Comparison of ENCODE assay signal across 15 cellular contexts in genomic region chr6:89084542-89084941, GRCh38. TPM values are rescaled to one million over a fixed set of nuclear protein-coding genes. Genes with fewer than 3 reads are reported as not detected.
DNase-seq lines count a peak whose midpoint lies in the region; ATAC-seq, FAIRE-seq and TF ChIP-seq lines count a peak whose summit lies in the region.
"Had no signal": no experiment of that assay in that cellular context is flagged by ENCODE, and none has a peak within 500 bp of the region (broad histone marks: within the 10 kb centered on the region; RNA-seq: fewer than 3 reads in every experiment).

No MANE protein-coding gene starts in this region.

- H3K4me3 ChIP-seq in HepG2 (replicated peaks in 1 of 3; ENCODE audit: insufficient read depth in 1 of 3, low read depth in 2 of 3, low read length in 3 of 3) = no peak overlapping the region; a peak in 1 of 6 replicates
- H3K4me3 ChIP-seq: SJSA1 had no signal

- H3K79me2 ChIP-seq in HepG2 (ENCODE audit: insufficient read depth, low read length) = peaks cover 39% of the 10 kb centered on the region

- no peaks in the 10 kb centered on the region for H3K9me3 ChIP-seq in HepG2 (ENCODE audit: low read length)
- H3K9me3 ChIP-seq: SJSA1 had no signal

- no peak overlapping the region for H3K9ac ChIP-seq in HepG2 (ENCODE audit: insufficient read depth, low read depth, low read length)

- CTCF ChIA-PET in activated CD8-positive, alpha-beta memory T cell treated with anti-CD3 and anti-CD28 coated beads, Interleukin-2, amount 10 ng/mL, durations not matched to agents 7 days and 5 days (lab: Charles Lee) = interaction anchor here (1.2 to 1.6 kb wide), 2 partner anchors 10 to 33 kb away, joined by 4 to 7 read pairs; partner anchors contain the start of gene SRSF12
- CTCF ChIA-PET in HepG2 (lab: Yijun Ruan, JAX; ENCODE audit: low intra/inter-chr PET ratio, low total read pairs) = no interaction called here

- DNase-seq in activated CD8-positive, alpha-beta memory T cell treated with anti-CD3 and anti-CD28 coated beads, Interleukin-2, amount 10 ng/mL, durations not matched to agents 7 days and 5 days = no peak
- no peak for DNase-seq in activated CD8-positive, alpha-beta memory T cell treated with anti-CD3 and anti-CD28 coated beads for 24 hours
- DNase-seq in HepG2 (ENCODE audit: low spot score) = no peak
- DNase-seq in stimulated activated naive B cell treated with anti-CD40 and anti-IgM and Interleukin-4, amounts not matched to agents 10 μg/mL and 1 μg/mL and 100 μg/mL, for 72 hours = no peak
- DNase-seq: activated CD4-positive, alpha-beta T cell treated with anti-CD3 and anti-CD28 coated beads, Interleukin-2, amount 50 U/mL, for 4 hours; DND-41; erythroblast; NCI-H1048; NCI-H748 treated with DMSO at 0.1 percent for 48 hours; stimulated activated naive CD4-positive, alpha-beta T cell treated with Interleukin-2 at 50 U/mL for 16 hours had no signal

- no peak for ATAC-seq in activated CD8-positive, alpha-beta memory T cell treated with anti-CD3 and anti-CD28 coated beads, Interleukin-2, amount 10 ng/mL, durations not matched to agents 7 days and 5 days
- ATAC-seq in activated T-helper 17 cell treated with anti-CD3 and anti-CD28 coated beads, Interleukin-2, amount 50 U/mL, for 72 hours (replicated peaks) = no peak
- ATAC-seq in HepG2 (no peak), HG02970 (IDR thresholded peaks at IDR 0.05; ENCODE audit: low FRiP score, unreplicated experiment) (no peak), GM18858 (IDR thresholded peaks at IDR 0.05; ENCODE audit: unreplicated experiment) (no peak), HG03159 (IDR thresholded peaks at IDR 0.05; ENCODE audit: unreplicated experiment) (no peak)
- ATAC-seq in stimulated activated naive B cell treated with anti-CD40 and anti-IgM and Interleukin-4, amounts not matched to agents 10 μg/mL and 1 μg/mL and 100 μg/mL, for 72 hours (replicated peaks) = no peak

- no peak for FAIRE-seq in HepG2 (lab: Jason Lieb, UNC)

- H3K4me1 Mint-ChIP-seq in activated CD8-positive, alpha-beta memory T cell treated with anti-CD3 and anti-CD28 coated beads, Interleukin-2, amount 10 ng/mL, durations not matched to agents 7 days and 5 days = peaks cover 25% of the 10 kb centered on the region
- H3K4me1 Mint-ChIP-seq in activated T-helper 17 cell treated with anti-CD3 and anti-CD28 coated beads, Interleukin-2, amount 50 U/mL, for 72 hours = peaks cover 35% of the 10 kb centered on the region
- peaks cover 23 to 51% of the 10 kb centered on the region in 2 donors for H3K4me1 Mint-ChIP-seq in stimulated activated naive B cell treated with anti-CD40 and anti-IgM and Interleukin-4, amounts not matched to agents 10 μg/mL and 1 μg/mL and 100 μg/mL, for 72 hours

- H4K20me1 ChIP-seq in HepG2 (ENCODE audit: insufficient read depth, low read length) = peaks cover 36% of the 10 kb centered on the region

- BruUV-seq in HepG2 (replicated peaks; lab: Mats Ljungman, UMichigan) = no TSS peak

- intact Hi-C loops in HepG2 (cut with micrococcal nuclease; ENCODE audit: unreplicated experiment) = loop anchor here (5.0 kb wide), 1 partner anchor 63 kb away; the partner anchor contains the start of gene PM20D2

- H3K4me1 ChIP-seq in HepG2 (ENCODE audit: insufficient read depth, low read length) = peaks cover 31% of the 10 kb centered on the region

- TF ChIP-seq EP300 in HepG2 (IDR thresholded peaks at IDR 0.05; ENCODE audit: low read depth in 2 of 2, low read length in 2 of 2) (no peak), HepG2 (CRISPR knock-in tag; IDR thresholded peaks at IDR 0.05; ENCODE audit: borderline replicate concordance) (no peak)

- no peak overlapping the region for H3K4me3 Mint-ChIP-seq in activated CD8-positive, alpha-beta memory T cell treated with anti-CD3 and anti-CD28 coated beads, Interleukin-2, amount 10 ng/mL, durations not matched to agents 7 days and 5 days
- H3K4me3 Mint-ChIP-seq in activated T-helper 17 cell treated with anti-CD3 and anti-CD28 coated beads, Interleukin-2, amount 50 U/mL, for 72 hours = peak overlapping the region; percentile 100
- peak overlapping the region in 1 of 2 donors; percentile 47 for H3K4me3 Mint-ChIP-seq in stimulated activated naive B cell treated with anti-CD40 and anti-IgM and Interleukin-4, amounts not matched to agents 10 μg/mL and 1 μg/mL and 100 μg/mL, for 72 hours

- TF ChIP-seq POLR2A in HepG2 (IDR thresholded peaks at IDR 0.05; ENCODE audit: insufficient read depth in 1 of 2, low read depth in 2 of 2, low read length in 2 of 2) = no peak; a peak in 1 of 4 replicates

- H3K27me3 ChIP-seq in HepG2 (ENCODE audit: control insufficient read depth in 1 of 2, insufficient read depth in 2 of 2, low read length in 2 of 2) = no peaks in the 10 kb centered on the region; a peak in 1 of 5 replicates
- H3K27me3 ChIP-seq: SJSA1 had no signal

- H2AFZ ChIP-seq in HepG2 (ENCODE audit: low read length) = no peak overlapping the region

- 0 out of 2 replicates have a peak overlapping the region, but pooled peaks have one; percentile 77 for H3K4me2 ChIP-seq in HepG2 (ENCODE audit: low read depth, low read length)

- TF ChIP-seq RAD21 in HepG2 (CRISPR knock-in tag; IDR thresholded peaks at IDR 0.05) = no peak

- peaks cover 0 to 19% of the 10 kb centered on the region in 2 experiments; a peak in 3 of 5 replicates for H3K36me3 ChIP-seq in HepG2 (replicated peaks in 1 of 2; ENCODE audit: control insufficient read depth in 1 of 2, insufficient read depth in 2 of 2, low read length in 2 of 2)

- H3K27ac Mint-ChIP-seq in activated CD8-positive, alpha-beta memory T cell treated with anti-CD3 and anti-CD28 coated beads, Interleukin-2, amount 10 ng/mL, durations not matched to agents 7 days and 5 days = peak overlapping the region; percentile 3
- peak overlapping the region; percentile 67 for H3K27ac Mint-ChIP-seq in activated T-helper 17 cell treated with anti-CD3 and anti-CD28 coated beads, Interleukin-2, amount 50 U/mL, for 72 hours
- H3K27ac Mint-ChIP-seq in stimulated activated naive B cell treated with anti-CD40 and anti-IgM and Interleukin-4, amounts not matched to agents 10 μg/mL and 1 μg/mL and 100 μg/mL, for 72 hours = peak overlapping the region; percentile 95

- H3K9me3 Mint-ChIP-seq in activated CD8-positive, alpha-beta memory T cell treated with anti-CD3 and anti-CD28 coated beads, Interleukin-2, amount 10 ng/mL, durations not matched to agents 7 days and 5 days (ENCODE audit: low read depth) = no peaks in the 10 kb centered on the region
- no peaks in the 10 kb centered on the region for H3K9me3 Mint-ChIP-seq in activated T-helper 17 cell treated with anti-CD3 and anti-CD28 coated beads, Interleukin-2, amount 50 U/mL, for 72 hours
- H3K9me3 Mint-ChIP-seq in stimulated activated naive B cell treated with anti-CD40 and anti-IgM and Interleukin-4, amounts not matched to agents 10 μg/mL and 1 μg/mL and 100 μg/mL, for 72 hours = no peaks in the 10 kb centered on the region

- no peak overlapping the region for H3K27ac ChIP-seq in HepG2 (ENCODE audit: extremely low read length, insufficient read depth, low read length)
- H3K27ac ChIP-seq: SJSA1 had no signal

- no peaks in the 10 kb centered on the region for H3K27me3 Mint-ChIP-seq in activated CD8-positive, alpha-beta memory T cell treated with anti-CD3 and anti-CD28 coated beads, Interleukin-2, amount 10 ng/mL, durations not matched to agents 7 days and 5 days
- H3K27me3 Mint-ChIP-seq in activated T-helper 17 cell treated with anti-CD3 and anti-CD28 coated beads, Interleukin-2, amount 50 U/mL, for 72 hours = no peaks in the 10 kb centered on the region
- H3K27me3 Mint-ChIP-seq in stimulated activated naive B cell treated with anti-CD40 and anti-IgM and Interleukin-4, amounts not matched to agents 10 μg/mL and 1 μg/mL and 100 μg/mL, for 72 hours = no peaks in the 10 kb centered on the region

- TF ChIP-seq CTCF in HepG2 (CRISPR knock-in tag; IDR thresholded peaks at IDR 0.05) = no peak

- POLR2A ChIA-PET in HepG2 (lab: Yijun Ruan, JAX) = interaction anchor here (0.9 to 6.8 kb wide), 5 partner anchors 15 to 121 kb away, joined by 3 to 117 read pairs (median 6); partner anchors contain the start of gene RNGTT

- peaks cover 38% of the 10 kb centered on the region for H3K36me3 Mint-ChIP-seq in activated CD8-positive, alpha-beta memory T cell treated with anti-CD3 and anti-CD28 coated beads, Interleukin-2, amount 10 ng/mL, durations not matched to agents 7 days and 5 days
- peaks cover 70% of the 10 kb centered on the region for H3K36me3 Mint-ChIP-seq in activated T-helper 17 cell treated with anti-CD3 and anti-CD28 coated beads, Interleukin-2, amount 50 U/mL, for 72 hours (ENCODE audit: low read depth)
- H3K36me3 Mint-ChIP-seq in stimulated activated naive B cell treated with anti-CD40 and anti-IgM and Interleukin-4, amounts not matched to agents 10 μg/mL and 1 μg/mL and 100 μg/mL, for 72 hours = peaks cover 41 to 61% of the 10 kb centered on the region in 2 donors

- in situ Hi-C loops in HepG2 (cut with HindIII; ENCODE audit: extremely low pct_ligation_motif_present, low pct_unique_long_range_greater_than_20kb) = loop anchor here (10.0 kb wide), 1 partner anchor 100 kb away; no protein-coding TSS in a partner anchor

RNA-seq across cellular contexts. Expression of gene PNRC1, which starts 4.0 kb away (rescaled TPM):
- 10 to 100 TPM; 66.9 to 71.8 TPM for total RNA-seq in activated CD8-positive, alpha-beta memory T cell treated with anti-CD3 and anti-CD28 coated beads, Interleukin-2, amount 10 ng/mL, durations not matched to agents 7 days and 5 days
- total RNA-seq in activated T-helper 17 cell treated with anti-CD3 and anti-CD28 coated beads, Interleukin-2, amount 50 U/mL, for 72 hours = 100 to 1,000 TPM in 1 of 2 donors, 10 to 100 TPM in 1; 61.5 to 363 TPM
- 31.0 and 36.0 TPM in 2 replicates for total RNA-seq in HepG2 (2016; rRNA removed; fragmentation: Illumina TruSeq; extraction: Trizol)
- total RNA-seq in HepG2 (2016; cell fraction: cytosol; rRNA removed; fragmentation: Illumina TruSeq; extraction: Trizol; ENCODE audit: low read depth) = 57.2 and 58.4 TPM in 2 replicates
- total RNA-seq in HepG2 (2016; cell fraction: insoluble cytoplasmic fraction; rRNA removed; fragmentation: Illumina TruSeq; extraction: Trizol) = 26.3 and 34.2 TPM in 2 replicates
- total RNA-seq in HepG2 (2016; cell fraction: membrane; rRNA removed; fragmentation: Illumina TruSeq; extraction: Trizol) = 91.5 and 98.2 TPM in 2 replicates
- total RNA-seq in HepG2 (2016; cell fraction: nucleus; rRNA removed; fragmentation: Illumina TruSeq; extraction: Trizol) = 38.0 and 44.9 TPM in 2 replicates
- polyA plus RNA-seq in HepG2 (2011; rRNA removed) = 16.8 and 17.6 TPM in 2 replicates
- polyA plus RNA-seq in HepG2 (2011; cell fraction: cytosol; rRNA removed) = 6.9 and 11.3 TPM in 2 replicates
- polyA plus RNA-seq in HepG2 (2011; cell fraction: nucleus; rRNA removed) = 11.1 and 19.2 TPM in 2 replicates
- 109 TPM in 2 replicates for polyA plus RNA-seq in HepG2 (2012)
- 35.4 and 35.7 TPM in 2 replicates for polyA plus RNA-seq in HepG2 (2016; cell fraction: cytosol; fragmentation: Illumina TruSeq; extraction: Trizol; ENCODE audit: low read depth)
- polyA plus RNA-seq in HepG2 (2016; cell fraction: insoluble cytoplasmic fraction; fragmentation: Illumina TruSeq; extraction: Trizol; ENCODE audit: low read depth) = 27.3 and 28.4 TPM in 2 replicates
- polyA plus RNA-seq in HepG2 (2016; cell fraction: membrane; fragmentation: Illumina TruSeq; extraction: Trizol; ENCODE audit: low read depth) = 40.5 and 45.9 TPM in 2 replicates
- 58.0 and 62.1 TPM in 2 replicates for polyA plus RNA-seq in HepG2 (2016; cell fraction: nucleus; fragmentation: Illumina TruSeq; extraction: Trizol; ENCODE audit: insufficient read depth, low read depth)
- polyA minus RNA-seq in HepG2 (2011; rRNA and poly(A)+ RNA removed; ENCODE audit: low replicate concordance) = 17.7 and 21.3 TPM in 2 replicates
- polyA minus RNA-seq in HepG2 (2011; cell fraction: cytosol; rRNA and poly(A)+ RNA removed) = 38.4 and 54.1 TPM in 2 replicates
- polyA minus RNA-seq in HepG2 (2011; cell fraction: nucleus; rRNA and poly(A)+ RNA removed) = 44.4 and 44.5 TPM in 2 replicates

RNA-seq across cellular contexts. Expression of gene SRSF12, which starts 33.3 kb away (rescaled TPM):
- not detected for total RNA-seq in activated CD8-positive, alpha-beta memory T cell treated with anti-CD3 and anti-CD28 coated beads, Interleukin-2, amount 10 ng/mL, durations not matched to agents 7 days and 5 days
- total RNA-seq in activated T-helper 17 cell treated with anti-CD3 and anti-CD28 coated beads, Interleukin-2, amount 50 U/mL, for 72 hours = 1 to 10 TPM in 1 of 2 donors, not detected in 1; 1.1 TPM
- 1.9 TPM in 2 replicates for total RNA-seq in HepG2 (2016; rRNA removed; fragmentation: Illumina TruSeq; extraction: Trizol)
- 1.3 TPM in 2 replicates for total RNA-seq in HepG2 (2016; cell fraction: cytosol; rRNA removed; fragmentation: Illumina TruSeq; extraction: Trizol; ENCODE audit: low read depth)
- total RNA-seq in HepG2 (2016; cell fraction: insoluble cytoplasmic fraction; rRNA removed; fragmentation: Illumina TruSeq; extraction: Trizol) = 1.8 and 2.0 TPM in 2 replicates
- total RNA-seq in HepG2 (2016; cell fraction: membrane; rRNA removed; fragmentation: Illumina TruSeq; extraction: Trizol) = 1.8 and 2.4 TPM in 2 replicates
- total RNA-seq in HepG2 (2016; cell fraction: nucleus; rRNA removed; fragmentation: Illumina TruSeq; extraction: Trizol) = 2.2 TPM in 2 replicates
- polyA plus RNA-seq in HepG2 (2011; rRNA removed) = 1.4 and 1.7 TPM in 2 replicates
- 0.78 and 0.99 TPM in 2 replicates for polyA plus RNA-seq in HepG2 (2011; cell fraction: cytosol; rRNA removed)
- polyA plus RNA-seq in HepG2 (2011; cell fraction: nucleus; rRNA removed) = 1.0 and 1.6 TPM in 2 replicates
- 1.9 and 2.1 TPM in 2 replicates for polyA plus RNA-seq in HepG2 (2012)
- 1.4 and 1.6 TPM in 2 replicates for polyA plus RNA-seq in HepG2 (2016; cell fraction: cytosol; fragmentation: Illumina TruSeq; extraction: Trizol; ENCODE audit: low read depth)
- polyA plus RNA-seq in HepG2 (2016; cell fraction: insoluble cytoplasmic fraction; fragmentation: Illumina TruSeq; extraction: Trizol; ENCODE audit: low read depth) = 2.6 and 2.8 TPM in 2 replicates
- 1.8 and 3.0 TPM in 2 replicates for polyA plus RNA-seq in HepG2 (2016; cell fraction: membrane; fragmentation: Illumina TruSeq; extraction: Trizol; ENCODE audit: low read depth)
- polyA plus RNA-seq in HepG2 (2016; cell fraction: nucleus; fragmentation: Illumina TruSeq; extraction: Trizol; ENCODE audit: insufficient read depth, low read depth) = 5.7 and 6.1 TPM in 2 replicates
- 0.20 TPM in 1 of 2 replicates, not detected in the other for polyA minus RNA-seq in HepG2 (2011; rRNA and poly(A)+ RNA removed; ENCODE audit: low replicate concordance)
- polyA minus RNA-seq in HepG2 (2011; cell fraction: cytosol; rRNA and poly(A)+ RNA removed) = 0.49 and 1.2 TPM in 2 replicates
- polyA minus RNA-seq in HepG2 (2011; cell fraction: nucleus; rRNA and poly(A)+ RNA removed) = 2.4 and 3.1 TPM in 2 replicates

Comparison
In these comparisons a context has a peak if more than half of its experiments do, and no peak if none do; other contexts are left out.
1. H3K27ac Mint-ChIP-seq: peak in every context shown above with its lines; median percentile 95 in stimulated activated naive B cell treated with anti-CD40 and anti-IgM and Interleukin-4, amounts not matched to agents 10 μg/mL and 1 μg/mL and 100 μg/mL, for 72 hours; 67 in activated T-helper 17 cell treated with anti-CD3 and anti-CD28 coated beads, Interleukin-2, amount 50 U/mL, for 72 hours; 3 in activated CD8-positive, alpha-beta memory T cell treated with anti-CD3 and anti-CD28 coated beads, Interleukin-2, amount 10 ng/mL, durations not matched to agents 7 days and 5 days.